In the genomic region with DNA sequence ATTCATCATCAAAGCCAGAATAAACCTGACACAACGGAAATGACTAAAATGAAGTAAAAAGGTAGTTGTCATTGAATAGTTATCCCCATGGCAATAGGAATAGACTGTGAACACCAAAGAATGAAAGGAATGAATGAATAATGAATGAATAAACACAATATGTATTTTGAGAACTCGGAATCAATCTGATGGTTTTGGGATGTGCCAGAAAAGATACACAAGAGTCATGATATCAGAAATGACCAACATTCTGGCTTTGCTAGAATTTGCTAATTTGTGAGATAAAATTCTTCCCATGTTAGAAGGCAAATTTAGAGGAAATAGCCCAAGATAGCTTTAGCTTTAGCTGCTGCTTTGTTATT, we compare ENCODE assay signal across 1 cellular context.
TF ChIP-seq lines count a peak whose summit lies in the region.

No MANE protein-coding gene starts in this region.

TF ChIP-seq in endothelial cell of umbilical vein, 7 proteins besides CTCF, POLR2A, EP300 and RAD21:
- TF ChIP-seq FOS (IDR thresholded peaks at IDR 0.05; ENCODE audit: borderline replicate concordance, insufficient read depth, low read length) = peak; percentile 19
- TF ChIP-seq POLR2AphosphoS5 (IDR thresholded peaks at IDR 0.05; ENCODE audit: insufficient read depth, low read depth, low read length) = no peak
- TF ChIP-seq MYC (IDR thresholded peaks at IDR 0.05; ENCODE audit: low read depth, low read length) = no peak
- no peak for TF ChIP-seq JUN (IDR thresholded peaks at IDR 0.05; ENCODE audit: borderline replicate concordance, insufficient read depth, insufficient read length, low read depth)
